ENCODE assay signal across 25 cellular contexts in genomic region chr22:43491177-43491576, GRCh38.
A peak's percentile ranks its signal among the peaks of the same experiment; 100 is the strongest.
DNase-seq lines count a peak whose midpoint lies in the region; ATAC-seq, FAIRE-seq and TF ChIP-seq lines count a peak whose summit lies in the region.
"Had no signal": no experiment of that assay in that cellular context is flagged by ENCODE, and none has a peak within 500 bp of the region (broad histone marks: within the 10 kb centered on the region; RNA-seq: fewer than 3 reads in every experiment).

No MANE protein-coding gene starts in this region.

- H4K91ac ChIP-seq in IMR-90 (ENCODE audit: insufficient read depth, low read depth, low read length) = no peak overlapping the region

- H3K9ac ChIP-seq in IMR-90 (ENCODE audit: low read depth, low read length) = no peak overlapping the region
- H3K9ac ChIP-seq: BLaER1 treated with 17β-estradiol and CSF1 and Interleukin-3, amounts not matched to agents 10 nM and 100 nM had no signal

- H2BK120ac ChIP-seq in IMR-90 (ENCODE audit: low read depth, low read length) = no peak overlapping the region

- no peak overlapping the region for H3K4me3 Mint-ChIP-seq in endothelial cell (ENCODE audit: unreplicated experiment)
- H3K4me3 Mint-ChIP-seq: CD14-positive monocyte; CD4-positive, alpha-beta T cell; CD8-positive, alpha-beta memory T cell; GM23338 had no signal

- H3K9me3 ChIP-seq in HEK293 (ENCODE audit: control insufficient read depth, insufficient read depth, low read depth, low read length) (no peaks in the 10 kb centered on the region), IMR-90 (ENCODE audit: control insufficient read depth, insufficient read depth, low read length) (peaks cover 7% of the 10 kb centered on the region; the same call in 1 of the 2 replicates)
- H3K9me3 ChIP-seq: A549; BE2C; BLaER1 treated with 17β-estradiol and CSF1 and Interleukin-3, amounts not matched to agents 10 nM and 100 nM; HAP-1 had no signal

- H2AK5ac ChIP-seq in IMR-90 (ENCODE audit: low read depth, low read length) = no peak overlapping the region

- no peak overlapping the region for H3K23ac ChIP-seq in IMR-90 (ENCODE audit: low read depth, low read length)

- no peak overlapping the region for H3K56ac ChIP-seq in IMR-90 (ENCODE audit: extremely low read depth, insufficient read depth, low read length)

- H4K20me1 ChIP-seq in IMR-90 (ENCODE audit: insufficient read depth, low read length) = no peaks in the 10 kb centered on the region
- H4K20me1 ChIP-seq: BLaER1 treated with 17β-estradiol and CSF1 and Interleukin-3, amounts not matched to agents 10 nM and 100 nM had no signal

- H3K27ac ChIP-seq in HEK293 (ENCODE audit: extremely low read depth, low read depth, low read length) = no peak overlapping the region
- no peak overlapping the region for H3K27ac ChIP-seq in IMR-90 (ENCODE audit: insufficient read depth, low read length)
- H3K27ac ChIP-seq: A549; BLaER1 treated with 17β-estradiol and CSF1 and Interleukin-3, amounts not matched to agents 10 nM and 100 nM had no signal

- no peaks in the 10 kb centered on the region for H3K9me1 ChIP-seq in IMR-90 (ENCODE audit: insufficient read depth, low read length)

- no peak for TF ChIP-seq POLR2A in IMR-90 (IDR thresholded peaks at IDR 0.05; ENCODE audit: low read depth, low read length)

- H2AFZ ChIP-seq in IMR-90 (replicated peaks; ENCODE audit: low read length, poor library complexity) = no peak overlapping the region
- H2AFZ ChIP-seq: GM23338 had no signal

- H3K27me3 Mint-ChIP-seq in endothelial cell (ENCODE audit: unreplicated experiment) = peaks cover 7% of the 10 kb centered on the region
- H3K27me3 Mint-ChIP-seq: CD4-positive, alpha-beta T cell had no signal

- H3K36me3 Mint-ChIP-seq in endothelial cell (ENCODE audit: low read depth, unreplicated experiment) = no peaks in the 10 kb centered on the region
- H3K36me3 Mint-ChIP-seq: CD14-positive monocyte; CD8-positive, alpha-beta memory T cell had no signal

- in situ Hi-C loops in IMR-90 (cut with MboI; ENCODE audit: low sequenced_read_pairs) = no loop called here

- no peak for TF ChIP-seq CTCF in HEK293 (tag by site-specific recombination; IDR thresholded peaks at IDR 0.05)
- TF ChIP-seq CTCF in IMR-90 (conservative IDR thresholded peaks at IDR 0.05; ENCODE audit: low read depth, low read length) = no peak
- no peak for TF ChIP-seq CTCF in endothelial cell (IDR thresholded peaks at IDR 0.05; ENCODE audit: unreplicated experiment)

- no peaks in the 10 kb centered on the region for H3K9me3 Mint-ChIP-seq in endothelial cell (ENCODE audit: unreplicated experiment)

- no peak overlapping the region for H2BK15ac ChIP-seq in IMR-90 (ENCODE audit: low read depth, low read length)

- WGBS in IMR-90 (ENCODE audit: extremely low coverage in 2 of 2, insufficient read length in 1 of 2), 2 experiments = 34% methylated on average over 3 of the region's 3 CpGs; no CpG with 5 or more reads in 1 of the 2 experiments

- CTCF ChIA-PET in HEK293 (lab: Yijun Ruan, JAX) = no interaction called here
- CTCF ChIA-PET in IMR-90 (lab: Yijun Ruan, JAX) = no interaction called here

- H3K4me2 ChIP-seq in IMR-90 (ENCODE audit: low read depth, low read length) = no peak overlapping the region
- H3K4me2 ChIP-seq: A549; BLaER1 treated with 17β-estradiol and CSF1 and Interleukin-3, amounts not matched to agents 10 nM and 100 nM; GM23338 had no signal

- H3K27me3 ChIP-seq in IMR-90 (ENCODE audit: control insufficient read depth, insufficient read depth, low read length) = no peaks in the 10 kb centered on the region
- H3K27me3 ChIP-seq: BE2C; BLaER1 treated with 17β-estradiol and CSF1 and Interleukin-3, amounts not matched to agents 10 nM and 100 nM had no signal

- no peak overlapping the region for H2AK9ac ChIP-seq in IMR-90 (replicated peaks; ENCODE audit: low read depth, low read length, poor library complexity)

- ATAC-seq in IMR-90 (ENCODE audit: low read depth) (no peak), HG02610 (IDR thresholded peaks at IDR 0.05; ENCODE audit: unreplicated experiment) (no peak)
- ATAC-seq: A549, GM12878, GM23338 had no signal

- no peak for TF ChIP-seq RAD21 in IMR-90 (IDR thresholded peaks at IDR 0.05; ENCODE audit: low read length)

- no peak overlapping the region for H4K5ac ChIP-seq in IMR-90 (ENCODE audit: low read depth, low read length)

- peak overlapping the region; percentile 26 for H2BK5ac ChIP-seq in IMR-90 (ENCODE audit: low read depth, low read length, poor library complexity, severe bottlenecking)

- peak overlapping the region; percentile 45 for H3K27ac Mint-ChIP-seq in endothelial cell (ENCODE audit: unreplicated experiment)
- H3K27ac Mint-ChIP-seq: CD14-positive monocyte; CD4-positive, alpha-beta T cell; CD8-positive, alpha-beta memory T cell; GM23338 had no signal

- intact Hi-C loops in IMR-90 (cut with micrococcal nuclease) = no loop called here

- no peak overlapping the region for H3K18ac ChIP-seq in IMR-90 (ENCODE audit: low read depth, low read length)

- dilution Hi-C loops in IMR-90 (cut with HindIII; ENCODE audit: low sequenced_read_pairs, unreplicated experiment) = no loop called here

- H4K8ac ChIP-seq in IMR-90 (ENCODE audit: low read depth in 2 of 2, low read length in 2 of 2) = no peak overlapping the region

- no TSS peak for BruUV-seq in IMR-90 (replicated peaks; lab: Mats Ljungman, UMichigan)

- H3K14ac ChIP-seq in IMR-90 (replicated peaks; ENCODE audit: low read depth, low read length) = no peak overlapping the region

- no peaks in the 10 kb centered on the region for H3K79me1 ChIP-seq in IMR-90 (ENCODE audit: low read depth in 1 of 2, low read length in 2 of 2)

- no peaks in the 10 kb centered on the region for H3K36me3 ChIP-seq in HEK293 (ENCODE audit: control insufficient read depth in 2 of 2, insufficient read depth in 1 of 2, low read length in 2 of 2)
- H3K36me3 ChIP-seq in IMR-90 (ENCODE audit: control insufficient read depth, insufficient read depth, low read length) = no peaks in the 10 kb centered on the region
- H3K36me3 ChIP-seq: BE2C; BLaER1 treated with 17β-estradiol and CSF1 and Interleukin-3, amounts not matched to agents 10 nM and 100 nM; HAP-1 had no signal

- no peak overlapping the region for H2BK20ac ChIP-seq in IMR-90 (ENCODE audit: low read depth, low read length)

- POLR2A ChIA-PET in HEK293 (lab: Yijun Ruan, JAX) = no interaction called here
- POLR2A ChIA-PET in IMR-90 (lab: Charles Lee; ENCODE audit: unreplicated experiment) = no interaction called here

- H3K4me3 ChIP-seq in HEK293 (ENCODE audit: low read depth, low read length) (no peak overlapping the region), IMR-90 (ENCODE audit: insufficient read depth, low read depth, low read length) (no peak overlapping the region)
- H3K4me3 ChIP-seq: A549; BLaER1 treated with 17β-estradiol and CSF1 and Interleukin-3, amounts not matched to agents 10 nM and 100 nM; GM12878; GM23338; HAP-1 had no signal

- H3K4me1 ChIP-seq in HEK293 (ENCODE audit: control insufficient read depth, insufficient read depth, low read length) = no peaks in the 10 kb centered on the region
- H3K4me1 ChIP-seq in IMR-90 (ENCODE audit: control insufficient read depth, insufficient read depth, low read length) = no peaks in the 10 kb centered on the region
- H3K4me1 ChIP-seq: A549; BE2C; BLaER1 treated with 17β-estradiol and CSF1 and Interleukin-3, amounts not matched to agents 10 nM and 100 nM; HAP-1 had no signal

- DNase-seq in IMR-90 = no peak
- DNase-seq in endothelial cell (ENCODE audit: low spot score) = no peak
- DNase-seq in urothelium cell line (ENCODE audit: low spot score) = no peak
- DNase-seq in activated CD4-positive, alpha-beta T cell treated with anti-CD3 and anti-CD28 coated beads, Interleukin-2, amount 50 U/mL, for 48 hours = no peak
- no peak for DNase-seq in NCI-H524 treated with DMSO at 0.1 percent for 48 hours (lab: John Stamatoyannopoulos, UW)
- DNase-seq: 8988T; ACHN; AML-193; BE2C; CD4-positive, alpha-beta T cell; CD8-positive, alpha-beta memory T cell; DMS 273 treated with DMSO at 0.1 percent for 48 hours; DMS79; EL; GDM1 had no signal

- H3K4me1 Mint-ChIP-seq in endothelial cell (ENCODE audit: unreplicated experiment) = no peaks in the 10 kb centered on the region
- H3K4me1 Mint-ChIP-seq: CD14-positive monocyte; CD8-positive, alpha-beta memory T cell; GM23338 had no signal

- FAIRE-seq in urothelium cell line (lab: Jason Lieb, UNC) = peak; percentile 95
- FAIRE-seq: A549, D721Med, GM12878, H54 had no signal

- no peak overlapping the region for H3K4ac ChIP-seq in IMR-90 (ENCODE audit: low read depth, low read length)

TF ChIP-seq in HEK293, 187 proteins besides CTCF, POLR2A, EP300 and RAD21 (continues in another document):
- TF ChIP-seq ZNF521 (tag by site-specific recombination; IDR thresholded peaks at IDR 0.05) (0 out of 2 replicates have a peak, but pooled peaks have one; percentile 77), ZNF354C (tag by site-specific recombination; IDR thresholded peaks at IDR 0.05; ENCODE audit: borderline replicate concordance, low read depth) (no peak)

TF ChIP-seq in IMR-90, 13 proteins besides CTCF, POLR2A, EP300 and RAD21 (continues in another document):
- TF ChIP-seq ELK1 (IDR thresholded peaks at IDR 0.05; ENCODE audit: borderline replicate concordance, low read depth, low read length) = no peak
- TF ChIP-seq USF2 (IDR thresholded peaks at IDR 0.05; ENCODE audit: low read depth, low read length) = no peak
- TF ChIP-seq MXI1 (IDR thresholded peaks at IDR 0.05; ENCODE audit: borderline replicate concordance, low read depth, low read length) = no peak
- TF ChIP-seq MAFK (IDR thresholded peaks at IDR 0.05; ENCODE audit: low read depth, low read length) = no peak
- TF ChIP-seq RFX5 (IDR thresholded peaks at IDR 0.05; ENCODE audit: low read depth, low read length) = no peak
- TF ChIP-seq CHD1 (IDR thresholded peaks at IDR 0.05; ENCODE audit: low read depth, low read length) = no peak
- TF ChIP-seq FOS (IDR thresholded peaks at IDR 0.05; ENCODE audit: low read depth, low read length) = no peak
- TF ChIP-seq CEBPB (IDR thresholded peaks at IDR 0.05; ENCODE audit: low read depth, low read length) = no peak
